ENCODE assay signal across 12 cellular contexts in the genomic region with DNA sequence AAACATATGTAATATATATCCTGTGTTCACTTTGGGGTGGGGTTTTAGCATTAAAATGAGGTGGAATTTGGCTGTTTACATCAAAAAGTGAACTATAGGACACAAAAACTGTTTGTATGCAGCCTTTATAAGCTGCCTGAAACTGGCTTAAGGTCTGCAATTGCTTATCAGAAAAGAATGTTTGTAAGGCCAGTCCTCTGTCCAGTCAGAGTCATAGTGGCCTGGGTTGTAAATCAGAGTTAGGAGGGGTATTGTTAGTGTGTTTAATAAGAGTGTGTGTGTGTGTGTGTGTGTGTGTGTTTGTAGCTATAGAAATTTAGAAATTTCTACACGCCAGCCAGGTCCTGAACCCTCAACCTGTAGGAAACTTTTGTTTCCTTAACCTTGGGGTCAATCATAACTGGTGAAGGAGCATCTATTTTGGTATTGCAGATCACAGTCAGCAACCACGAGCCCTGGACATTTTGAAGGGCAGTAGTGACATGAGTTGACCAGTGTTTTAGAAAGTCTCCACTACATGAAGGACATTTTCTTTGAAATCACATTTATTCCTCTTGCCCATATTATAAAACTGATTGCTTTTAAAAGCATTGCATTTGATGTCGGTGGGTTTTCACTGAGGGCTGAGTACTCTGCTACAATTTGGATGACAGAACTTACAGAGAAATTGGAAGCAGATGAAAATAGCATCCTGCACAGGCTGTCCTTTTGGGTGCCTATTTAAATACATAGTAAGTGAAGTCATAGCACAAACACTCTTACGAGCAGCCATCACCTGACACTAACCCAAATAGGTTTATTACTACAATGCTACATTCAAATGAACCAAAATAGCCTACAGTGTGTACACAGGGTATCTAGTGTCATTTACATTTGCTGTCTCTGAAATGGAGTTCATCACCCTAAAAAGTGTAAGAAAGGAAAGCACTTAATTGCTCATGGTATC. TPM values are rescaled to one million over a fixed set of nuclear protein-coding genes. Genes with fewer than 3 reads are reported as not detected.
DNase-seq lines count a peak whose midpoint lies in the region; ATAC-seq and TF ChIP-seq lines count a peak whose summit lies in the region.
"Had no signal": no experiment of that assay in that cellular context is flagged by ENCODE, and none has a peak within 500 bp of the region (broad histone marks: within the 10 kb centered on the region; RNA-seq: fewer than 3 reads in every experiment).

No MANE protein-coding gene starts in this region.

- DNase-seq in HFFc6 (peak; percentile 54), NCI-H345 treated with DMSO at 0.1 percent for 48 hours (lab: John Stamatoyannopoulos, UW; ENCODE audit: unreplicated experiment) (peak; percentile 3), Right ventricle myocardium superior (no peak), renal cortical epithelial cell (ENCODE audit: low read depth) (peak; percentile 33), NCI-H446 treated with DMSO at 0.1 percent for 48 hours (lab: John Stamatoyannopoulos, UW) (no peak), natural killer cell (no peak)
- DNase-seq in activated CD4-positive, alpha-beta T cell treated with anti-CD3 and anti-CD28 coated beads, Interleukin-2, amount 50 U/mL, for 48 hours: no peak
- DNase-seq: activated CD8-positive, alpha-beta T cell treated with anti-CD3 and anti-CD28 coated beads for 36 hours; foreskin melanocyte; right lobe of liver; stimulated activated CD4-positive, alpha-beta T cell treated with anti-CD3 and anti-CD28 coated beads, Interleukin-2, amount 100 ng/mL, for 48 hours had no signal

- intact Hi-C loops in Right ventricle myocardium superior (cut with DNase I): no loop called here
- intact Hi-C loops in natural killer cell (cut with micrococcal nuclease): no loop called here

- H3K4me3 Mint-ChIP-seq in HFFc6: no peak overlapping the region
- no peak overlapping the region for H3K4me3 Mint-ChIP-seq in natural killer cell
- H3K4me3 Mint-ChIP-seq: activated CD8-positive, alpha-beta T cell treated with anti-CD3 and anti-CD28 coated beads for 36 hours; memory B cell had no signal

- H3K27ac Mint-ChIP-seq in HFFc6 (no peak overlapping the region), natural killer cell (no peak overlapping the region)
- H3K27ac Mint-ChIP-seq: activated CD8-positive, alpha-beta T cell treated with anti-CD3 and anti-CD28 coated beads for 36 hours; memory B cell had no signal

- H3K27me3 Mint-ChIP-seq in HFFc6 (ENCODE audit: insufficient read depth): peaks cover 48% of the 10 kb centered on the region
- H3K27me3 Mint-ChIP-seq in natural killer cell (ENCODE audit: low read depth in 2 of 2): peaks cover 2 to 10% of the 10 kb centered on the region in 2 donors
- H3K27me3 Mint-ChIP-seq: memory B cell had no signal

- H3K36me3 Mint-ChIP-seq in HFFc6 (ENCODE audit: low read depth) (no peaks in the 10 kb centered on the region), natural killer cell (no peaks in the 10 kb centered on the region)
- H3K36me3 Mint-ChIP-seq: memory B cell had no signal

- ATAC-seq in Right ventricle myocardium superior (ENCODE audit: poor library complexity): peak; percentile 85
- ATAC-seq in natural killer cell: no peak
- ATAC-seq: right lobe of liver had no signal

- H3K4me1 Mint-ChIP-seq in HFFc6 (ENCODE audit: low read depth) (no peaks in the 10 kb centered on the region; the same call in 1 of the 2 replicates), natural killer cell (peaks cover 0 to 12% of the 10 kb centered on the region in 2 donors)

- TF ChIP-seq CTCF in HFFc6 (IDR thresholded peaks at IDR 0.05) (no peak), natural killer cell (IDR thresholded peaks at IDR 0.05) (no peak)

- H3K9me3 Mint-ChIP-seq in HFFc6: no peaks in the 10 kb centered on the region
- H3K9me3 Mint-ChIP-seq in natural killer cell: no peaks in the 10 kb centered on the region
- H3K9me3 Mint-ChIP-seq: activated CD8-positive, alpha-beta T cell treated with anti-CD3 and anti-CD28 coated beads for 36 hours; memory B cell had no signal

RNA-seq across cellular contexts. Expression of gene TMEM154, which starts 11.2 kb away (rescaled TPM):
- total RNA-seq in HFFc6 (2021; fragmentation: NEBNext Ultra II Directional; extraction: Animal tissue kit (Norgen Biotek cat#: 25700)): 1 to 10 TPM in 3 of 6 experiments, under 1 TPM in 3; 0.23 to 4.0 (median 0.95) TPM
- total RNA-seq in Right ventricle myocardium superior (1.9 TPM), renal cortical epithelial cell (8.3 and 20.3 TPM in 2 replicates), natural killer cell (10 to 100 TPM in 2 of 3 donors, 1 to 10 TPM in 1; 9.8 to 45.4 (median 10.5) TPM)

Comparison
In these comparisons a context has a peak if more than half of its experiments do, and no peak if none do; other contexts are left out.
1. DNase-seq: peak in HFFc6 (single experiment), NCI-H345 treated with DMSO at 0.1 percent for 48 hours (single experiment) and renal cortical epithelial cell (single experiment); none in Right ventricle myocardium superior (single experiment), activated CD4-positive, alpha-beta T cell treated with anti-CD3 and anti-CD28 coated beads, Interleukin-2, amount 50 U/mL, for 48 hours (0 of 2), NCI-H446 treated with DMSO at 0.1 percent for 48 hours (single experiment) and natural killer cell (single experiment).